In the genomic region with DNA sequence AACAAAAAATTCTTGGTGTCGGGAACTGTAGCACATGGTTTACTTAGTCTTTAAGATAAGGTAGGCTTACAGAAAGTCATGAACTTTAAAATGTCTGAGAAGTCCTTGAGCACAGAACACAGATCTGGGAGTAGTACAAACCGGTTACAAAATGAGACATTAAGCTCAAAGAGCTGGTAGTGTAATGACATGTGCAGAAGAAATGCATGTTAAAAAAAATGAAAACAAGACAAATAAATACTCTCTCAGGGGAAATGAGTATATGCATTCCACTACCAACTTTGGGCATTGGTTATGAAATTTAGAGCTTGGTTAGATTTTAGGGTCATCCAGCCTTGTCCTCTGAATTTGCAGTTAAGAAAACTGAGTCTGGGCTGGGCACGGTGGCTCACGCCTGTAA, we compare ENCODE assay signal across 24 cellular contexts.
DNase-seq lines count a peak whose midpoint lies in the region; ATAC-seq, FAIRE-seq and TF ChIP-seq lines count a peak whose summit lies in the region.
"Had no signal": no experiment of that assay in that cellular context is flagged by ENCODE, and none has a peak within 500 bp of the region (broad histone marks: within the 10 kb centered on the region; RNA-seq: fewer than 3 reads in every experiment).

No MANE protein-coding gene starts in this region.

- WGBS in suprapubic skin, result 81% methylated on average over 4 of the region's 4 CpGs

- H3K27ac ChIP-seq in astrocyte (ENCODE audit: low read depth, low read length), result no peak overlapping the region
- H3K27ac ChIP-seq in thoracic aorta, result peak overlapping the region in 1 of 2 donors; percentile 36
- no peak overlapping the region for H3K27ac ChIP-seq in suprapubic skin
- H3K27ac ChIP-seq: BLaER1, SJCRH30 had no signal

- H3K27ac Mint-ChIP-seq in astrocyte (ENCODE audit: unreplicated experiment), result no peak overlapping the region
- H3K27ac Mint-ChIP-seq: activated CD4-positive, alpha-beta T cell treated with anti-CD3 and anti-CD28 coated beads for 36 hours; activated naive CD4-positive, alpha-beta T cell treated with anti-CD3 and anti-CD28 coated beads, Interleukin-2, amount 10 ng/mL, durations not matched to agents 7 days and 5 days; activated T-cell treated with anti-CD3 and anti-CD28 coated beads, Interleukin-2, amount 50 U/mL, for 72 hours had no signal

- DNase-seq in EH (ENCODE audit: low read depth) (peak; percentile 79), astrocyte (ENCODE audit: low read depth) (peak; percentile 22), foreskin fibroblast (peak; percentile 61 to 68), thoracic aorta (ENCODE audit: low spot score) (no peak), suprapubic skin (ENCODE audit: low spot score in 2 of 2) (no peak)
- DNase-seq: activated CD4-positive, alpha-beta T cell treated with anti-CD3 and anti-CD28 coated beads for 36 hours; activated naive CD4-positive, alpha-beta T cell treated with anti-CD3 and anti-CD28 coated beads, Interleukin-2, amount 10 ng/mL, durations not matched to agents 7 days and 5 days; activated T-cell treated with anti-CD3 and anti-CD28 coated beads, Interleukin-2, amount 50 U/mL, for 72 hours; anterior cingulate cortex; Caco-2; DND-41; effector CD8-positive, alpha-beta T cell; erythroblast; glutamatergic neuron; MM.1S; NCI-H1436 treated with DMSO at 0.1 percent for 48 hours; NCI-H2171; NCI-H524; SJCRH30; stimulated activated CD4-positive, alpha-beta T cell treated with anti-CD3 and anti-CD28 coated beads, Interleukin-12 subunit alpha, Interleukin-12 subunit beta, amount 100 ng/mL, for 4 hours had no signal

- H3K36me3 Mint-ChIP-seq in astrocyte (ENCODE audit: low read depth, unreplicated experiment), result peaks cover 2% of the 10 kb centered on the region
- H3K36me3 Mint-ChIP-seq: activated naive CD4-positive, alpha-beta T cell treated with anti-CD3 and anti-CD28 coated beads, Interleukin-2, amount 10 ng/mL, durations not matched to agents 7 days and 5 days had no signal

- no peaks in the 10 kb centered on the region for H3K27me3 ChIP-seq in astrocyte (ENCODE audit: insufficient read depth, low read length)
- no peaks in the 10 kb centered on the region for H3K27me3 ChIP-seq in thoracic aorta (replicated peaks; ENCODE audit: insufficient read depth)
- H3K27me3 ChIP-seq in suprapubic skin, result no peaks in the 10 kb centered on the region
- H3K27me3 ChIP-seq: BLaER1, SJCRH30 had no signal

- peaks cover 3% of the 10 kb centered on the region for H3K9me3 Mint-ChIP-seq in astrocyte (ENCODE audit: unreplicated experiment)
- H3K9me3 Mint-ChIP-seq: activated naive CD4-positive, alpha-beta T cell treated with anti-CD3 and anti-CD28 coated beads, Interleukin-2, amount 10 ng/mL, durations not matched to agents 7 days and 5 days had no signal

- H4K20me1 ChIP-seq in astrocyte (ENCODE audit: insufficient read depth, low read length), result no peaks in the 10 kb centered on the region
- H4K20me1 ChIP-seq: BLaER1 had no signal

- no peak for TF ChIP-seq POLR2A in suprapubic skin (IDR thresholded peaks at IDR 0.05)

- no peak overlapping the region for H2AFZ ChIP-seq in astrocyte (ENCODE audit: low read depth, low read length)

- H3K9ac ChIP-seq in astrocyte (ENCODE audit: low read length), result no peak overlapping the region
- H3K9ac ChIP-seq: BLaER1 had no signal

- ATAC-seq in thoracic aorta (ENCODE audit: insufficient number of reproducible peaks, low FRiP score, low read depth) (peak; percentile 62), GM19395 (IDR thresholded peaks at IDR 0.05; ENCODE audit: unreplicated experiment) (no peak), HG03159 (IDR thresholded peaks at IDR 0.05; ENCODE audit: unreplicated experiment) (no peak)
- ATAC-seq: activated CD4-positive, alpha-beta T cell treated with anti-CD3 and anti-CD28 coated beads for 36 hours; activated T-cell treated with anti-CD3 and anti-CD28 coated beads, Interleukin-2, amount 50 U/mL, for 72 hours had no signal

- H3K79me2 ChIP-seq in astrocyte (ENCODE audit: insufficient read depth, low read length), result no peaks in the 10 kb centered on the region

- H3K36me3 ChIP-seq in astrocyte (ENCODE audit: insufficient read depth, low read length) (no peaks in the 10 kb centered on the region), thoracic aorta (no peaks in the 10 kb centered on the region), suprapubic skin (no peaks in the 10 kb centered on the region)
- H3K36me3 ChIP-seq: BLaER1, SJCRH30 had no signal

- no peak for TF ChIP-seq CTCF in astrocyte (IDR thresholded peaks at IDR 0.05; ENCODE audit: insufficient read depth, low read depth, low read length)
- no peak for TF ChIP-seq CTCF in foreskin fibroblast (IDR thresholded peaks at IDR 0.05; ENCODE audit: low read depth, low read length)
- TF ChIP-seq CTCF in thoracic aorta (IDR thresholded peaks at IDR 0.05), result no peak
- TF ChIP-seq CTCF in suprapubic skin (IDR thresholded peaks at IDR 0.05), result no peak

- no peak overlapping the region for H3K4me3 ChIP-seq in astrocyte (ENCODE audit: insufficient read depth, low read depth, low read length)
- no peak overlapping the region for H3K4me3 ChIP-seq in foreskin fibroblast (ENCODE audit: low read depth in 1 of 2, low read length in 2 of 2)
- no peak overlapping the region for H3K4me3 ChIP-seq in thoracic aorta
- H3K4me3 ChIP-seq in suprapubic skin, result no peak overlapping the region
- H3K4me3 ChIP-seq: BLaER1, SJCRH30 had no signal

- TF ChIP-seq EP300 in suprapubic skin (IDR thresholded peaks at IDR 0.05), result no peak

- no peak overlapping the region for H3K4me2 ChIP-seq in astrocyte (ENCODE audit: low read length)
- H3K4me2 ChIP-seq: BLaER1 had no signal

- H3K4me1 Mint-ChIP-seq in astrocyte (ENCODE audit: low read depth, unreplicated experiment), result peaks cover 9% of the 10 kb centered on the region
- H3K4me1 Mint-ChIP-seq: activated CD4-positive, alpha-beta T cell treated with anti-CD3 and anti-CD28 coated beads for 36 hours; activated naive CD4-positive, alpha-beta T cell treated with anti-CD3 and anti-CD28 coated beads, Interleukin-2, amount 10 ng/mL, durations not matched to agents 7 days and 5 days had no signal

- no peak for FAIRE-seq in astrocyte (lab: Jason Lieb, UNC)
- FAIRE-seq: urothelium cell line had no signal

- H3K4me1 ChIP-seq in astrocyte (ENCODE audit: insufficient read depth, low read length), result peaks cover 5% of the 10 kb centered on the region
- H3K4me1 ChIP-seq in thoracic aorta (ENCODE audit: control insufficient read depth in 1 of 2, low read depth in 2 of 2), result peaks cover 0 to 8% of the 10 kb centered on the region in 2 donors
- no peaks in the 10 kb centered on the region for H3K4me1 ChIP-seq in suprapubic skin

- H3K9me3 ChIP-seq in astrocyte (ENCODE audit: insufficient read depth, low read depth, low read length) (no peaks in the 10 kb centered on the region), thoracic aorta (no peaks in the 10 kb centered on the region), suprapubic skin (no peaks in the 10 kb centered on the region)
- H3K9me3 ChIP-seq: BLaER1, Caco-2 had no signal

- no peaks in the 10 kb centered on the region for H3K27me3 Mint-ChIP-seq in astrocyte (ENCODE audit: low read depth, unreplicated experiment)

- no peak overlapping the region for H3K4me3 Mint-ChIP-seq in astrocyte (ENCODE audit: unreplicated experiment)
- H3K4me3 Mint-ChIP-seq: activated CD4-positive, alpha-beta T cell treated with anti-CD3 and anti-CD28 coated beads for 36 hours; activated naive CD4-positive, alpha-beta T cell treated with anti-CD3 and anti-CD28 coated beads, Interleukin-2, amount 10 ng/mL, durations not matched to agents 7 days and 5 days; activated T-cell treated with anti-CD3 and anti-CD28 coated beads, Interleukin-2, amount 50 U/mL, for 72 hours had no signal

Comparison
In these comparisons a context has a peak if more than half of its experiments do, and no peak if none do; other contexts are left out.
1. DNase-seq: peak in EH (single experiment), astrocyte (single experiment) and foreskin fibroblast (2 of 2); none in thoracic aorta (single experiment) and suprapubic skin (0 of 2).